Comparison of ENCODE assay signal across 11 cellular contexts in the genomic region with DNA sequence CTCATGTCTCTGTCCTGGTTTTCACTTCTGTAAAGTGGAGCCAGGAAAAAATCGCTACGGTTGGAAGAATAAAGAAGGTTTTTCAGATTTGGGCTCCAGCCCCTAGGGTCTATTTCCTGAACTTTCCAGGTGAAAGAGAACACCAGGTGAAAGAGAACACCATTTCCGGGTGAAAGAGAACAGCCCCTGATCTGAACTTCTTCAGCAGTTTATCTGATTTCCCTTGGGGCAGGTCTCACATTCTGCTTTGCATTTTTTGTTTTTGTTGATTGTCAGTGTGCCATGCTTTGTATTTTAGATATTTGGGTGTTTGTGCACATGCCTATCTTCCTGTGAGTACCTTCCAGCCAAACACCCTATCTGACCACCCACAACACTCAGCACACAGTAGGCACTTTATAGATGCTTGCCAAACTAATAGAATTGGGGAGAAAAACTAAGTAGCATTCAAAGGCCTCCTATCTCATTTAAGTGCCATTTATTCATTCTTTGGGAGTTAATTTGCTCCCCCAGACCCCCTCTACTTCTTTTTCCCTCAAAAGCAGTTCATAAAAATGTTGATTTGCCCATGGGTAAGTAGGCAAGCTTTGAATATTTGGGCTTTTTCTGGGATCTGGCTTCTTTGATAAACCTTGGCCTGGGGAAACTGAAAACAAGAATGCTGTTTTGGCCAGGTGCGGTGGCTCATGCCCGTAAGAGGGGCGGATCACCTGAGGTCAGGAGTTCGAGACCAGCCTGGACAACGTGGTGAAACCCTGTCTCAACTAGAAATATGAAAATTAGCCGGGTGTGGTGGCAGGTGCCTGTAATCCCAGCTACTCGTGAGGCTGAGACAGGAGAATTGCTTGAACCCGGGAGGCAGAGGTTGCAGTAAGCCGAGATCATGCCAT. TPM values are rescaled to one million over a fixed set of nuclear protein-coding genes. Genes with fewer than 3 reads are reported as not detected.
DNase-seq lines count a peak whose midpoint lies in the region; ATAC-seq, FAIRE-seq and TF ChIP-seq lines count a peak whose summit lies in the region.
"Had no signal": no experiment of that assay in that cellular context is flagged by ENCODE, and none has a peak within 500 bp of the region (broad histone marks: within the 10 kb centered on the region; RNA-seq: fewer than 3 reads in every experiment).

No MANE protein-coding gene starts in this region.

- FAIRE-seq in GM12892 (lab: Jason Lieb, UNC): no peak
- FAIRE-seq: kidney had no signal

- H3K9me3 ChIP-seq in Loucy (ENCODE audit: insufficient read depth, low read depth, low read length) (no peaks in the 10 kb centered on the region), neuron (ENCODE audit: low read length) (no peaks in the 10 kb centered on the region)

- no peak for ATAC-seq in HG02610 (IDR thresholded peaks at IDR 0.05; ENCODE audit: unreplicated experiment)

- H3K9me2 ChIP-seq in Loucy (replicated peaks; ENCODE audit: low read depth, low read length): no peaks in the 10 kb centered on the region

- intact Hi-C loops in dorsolateral prefrontal cortex (cut with DNase I): no loop called here

- H3K27me3 ChIP-seq in Loucy (ENCODE audit: insufficient read depth, low read length, poor library complexity, severe bottlenecking) (peaks cover 29% of the 10 kb centered on the region), dorsolateral prefrontal cortex (no peaks in the 10 kb centered on the region), neuron (ENCODE audit: insufficient read depth, low read length) (peaks cover 46% of the 10 kb centered on the region)

- H3K27ac ChIP-seq in dorsolateral prefrontal cortex: peak overlapping the region in 57 of 59 donors; percentile 3 to 97 (median 92)

- no peaks in the 10 kb centered on the region for H3K36me3 ChIP-seq in Loucy (ENCODE audit: insufficient read depth, low read length)
- H3K36me3 ChIP-seq in neuron (ENCODE audit: insufficient read depth, low read length): no peaks in the 10 kb centered on the region

- TF ChIP-seq CTCF in AG09309 (IDR thresholded peaks at IDR 0.05; ENCODE audit: control insufficient read depth, insufficient read depth, low read depth, low read length, missing control alignments): no peak
- no peak for TF ChIP-seq CTCF in Loucy (conservative IDR thresholded peaks at IDR 0.05; ENCODE audit: low read length)
- TF ChIP-seq CTCF in dorsolateral prefrontal cortex (IDR thresholded peaks at IDR 0.05 in 54 of 56, conservative IDR thresholded peaks at IDR 0.05 in 2 of 56; ENCODE audit: low read depth in 1 of 56, partially characterized antibody in 56 of 56): no peak

- H3K79me2 ChIP-seq in Loucy (ENCODE audit: insufficient read depth, low read length): no peaks in the 10 kb centered on the region

- H3K4me3 ChIP-seq in AG09309 (ENCODE audit: control insufficient read depth, low read depth, low read length) (peak overlapping the region; percentile 91), Loucy (ENCODE audit: low read length, poor library complexity, severe bottlenecking) (no peak overlapping the region), dorsolateral prefrontal cortex (peak overlapping the region in 28 of 59 donors; percentile 69 to 91 (median 83)), neuron (ENCODE audit: low read length) (peak overlapping the region; percentile 53)

- no peak overlapping the region for H3K9ac ChIP-seq in Loucy (ENCODE audit: low read depth, low read length, poor library complexity, severe bottlenecking)

- H2AFZ ChIP-seq in Loucy (ENCODE audit: low read length) (no peak overlapping the region), neuron (ENCODE audit: low read depth, low read length) (no peak overlapping the region)

- H4K20me1 ChIP-seq in Loucy (ENCODE audit: insufficient read depth, low read length, poor library complexity, severe bottlenecking): no peaks in the 10 kb centered on the region

- H3F3A ChIP-seq in Loucy (ENCODE audit: low read depth): no peaks in the 10 kb centered on the region

- no peak for TF ChIP-seq POLR2A in GM12892 (IDR thresholded peaks at IDR 0.05; ENCODE audit: low read depth, low read length)

- H3K4me2 ChIP-seq in Loucy (ENCODE audit: low read depth, low read length, poor library complexity, severe bottlenecking): peak overlapping the region; percentile 77

- H3K4me1 ChIP-seq in Loucy (ENCODE audit: insufficient read depth, low read length, poor library complexity, severe bottlenecking): peaks cover 11% of the 10 kb centered on the region
- H3K4me1 ChIP-seq in neuron (ENCODE audit: insufficient read depth, low read length): peaks cover 16% of the 10 kb centered on the region

- DNase-seq in AG09309 (ENCODE audit: low read depth): no peak
- no peak for DNase-seq in dorsolateral prefrontal cortex
- no peak for DNase-seq in GM12892 (ENCODE audit: insufficient read length)
- DNase-seq in HuH-7.5 (ENCODE audit: low spot score): no peak
- no peak for DNase-seq in nucleus accumbens (lab: John Stamatoyannopoulos, UW)
- DNase-seq: kidney; stimulated activated CD4-positive, alpha-beta T cell treated with anti-CD3 and anti-CD28 coated beads, Interleukin-12 subunit alpha, Interleukin-12 subunit beta, amount 100 ng/mL, for 4 hours; T-cell had no signal

RNA-seq across cellular contexts. Expression of gene NAV1, which starts 2.2 kb away (rescaled TPM):
- 100 to 1,000 TPM in 17 of 120 experiments, 10 to 100 TPM in 103; 53.8 to 141 (median 77.6) TPM for total RNA-seq in dorsolateral prefrontal cortex
- 0.61 TPM for polyA plus RNA-seq in GM12892 (2012; ENCODE audit: missing spikeins)

RNA-seq across cellular contexts. Expression of gene CSRP1, which starts 34.2 kb away (rescaled TPM):
- total RNA-seq in dorsolateral prefrontal cortex: 1,000 to 10,000 TPM in 2 of 120 experiments, 100 to 1,000 TPM in 118; 225 to 1,268 (median 522) TPM
- polyA plus RNA-seq in GM12892 (2012; ENCODE audit: missing spikeins): 35.2 TPM
